In genomic region chrX:30302957-30303356, GRCh38 we compare ENCODE assay signal across 14 cellular contexts. TPM values are rescaled to one million over a fixed set of nuclear protein-coding genes. Genes with fewer than 3 reads are reported as not detected.
A peak's percentile ranks its signal among the peaks of the same experiment; 100 is the strongest.
DNase-seq lines count a peak whose midpoint lies in the region; ATAC-seq, FAIRE-seq and TF ChIP-seq lines count a peak whose summit lies in the region.
"Had no signal": no experiment of that assay in that cellular context is flagged by ENCODE, and none has a peak within 500 bp of the region (broad histone marks: within the 10 kb centered on the region; RNA-seq: fewer than 3 reads in every experiment).

No MANE protein-coding gene starts in this region.

- FAIRE-seq in A549 (lab: Jason Lieb, UNC) (peak; percentile 98), HepG2 (lab: Jason Lieb, UNC) (no peak), GM12892 (lab: Jason Lieb, UNC) (no peak)

- peaks cover 3% of the 10 kb centered on the region; the same call in 1 of the 2 replicates for H3K27me3 Mint-ChIP-seq in HFFc6 (ENCODE audit: insufficient read depth)

- H3K27ac Mint-ChIP-seq in HFFc6: no peak overlapping the region

- H3K9ac ChIP-seq in mammary epithelial cell (ENCODE audit: insufficient read depth, low read length) (no peak overlapping the region), HepG2 (ENCODE audit: insufficient read depth, low read depth, low read length) (no peak overlapping the region)

- WGBS in A549 (ENCODE audit: missing lambda C conversion rate): 0% methylated on average over 6 of the region's 6 CpGs
- WGBS in mammary epithelial cell (ENCODE audit: low coverage, missing lambda C conversion rate): 21% methylated on average over 6 of the region's 6 CpGs
- WGBS in HepG2 (ENCODE audit: low lambda C conversion rate): 0% methylated on average over 5 of the region's 6 CpGs

- H3K36me3 ChIP-seq in mammary epithelial cell (ENCODE audit: insufficient read depth, low read length) (no peaks in the 10 kb centered on the region), HepG2 (replicated peaks in 1 of 2; ENCODE audit: control insufficient read depth in 1 of 2, insufficient read depth in 2 of 2, low read length in 2 of 2) (no peaks in the 10 kb centered on the region), HAP-1 (replicated peaks) (no peaks in the 10 kb centered on the region)
- H3K36me3 ChIP-seq: neutrophil, WERI-Rb-1 had no signal

- TF ChIP-seq EP300 in A549 (IDR thresholded peaks at IDR 0.05) (no peak), HepG2 (IDR thresholded peaks at IDR 0.05; ENCODE audit: low read depth in 2 of 2, low read length in 2 of 2) (no peak), HepG2 (CRISPR knock-in tag; IDR thresholded peaks at IDR 0.05; ENCODE audit: borderline replicate concordance) (no peak)

- no TSS peak for BruUV-seq in mammary epithelial cell (replicated peaks; lab: Mats Ljungman, UMichigan)
- no TSS peak for BruUV-seq in HepG2 (replicated peaks; lab: Mats Ljungman, UMichigan)

- DNase-seq in A549 (ENCODE audit: low read depth in 1 of 2, low spot score in 1 of 2): peak in 1 of 2 experiments; percentile 76
- DNase-seq in HFFc6: peak; percentile 43
- DNase-seq in mammary epithelial cell: peak; percentile 35
- DNase-seq in HepG2 (ENCODE audit: low spot score): no peak
- no peak for DNase-seq in activated CD4-positive, alpha-beta T cell treated with anti-CD3 and anti-CD28 coated beads, Interleukin-2, amount 50 U/mL, for 4 hours
- no peak for DNase-seq in HAP-1 (ENCODE audit: low spot score in 2 of 2)
- DNase-seq in GM12892 (ENCODE audit: insufficient read length): no peak
- DNase-seq: erythroblast; islet precursor cell; stimulated activated CD4-positive, alpha-beta T cell treated with anti-CD3 and anti-CD28 coated beads, Interleukin-2, amount 100 ng/mL, for 48 hours; WERI-Rb-1 had no signal

- ATAC-seq in A549 (peak; percentile 71 to 81), HepG2 (peak; percentile 50; the same call in 1 of the 3 replicates), GM18868 (IDR thresholded peaks at IDR 0.05; ENCODE audit: unreplicated experiment) (no peak)

- intact Hi-C loops in mammary epithelial cell (cut with micrococcal nuclease) (loop anchor here (2.0 kb wide), 1 partner anchor 20 kb away; no protein-coding TSS in a partner anchor), HepG2 (cut with micrococcal nuclease; ENCODE audit: unreplicated experiment) (no loop called here)

- H3K27me3 ChIP-seq in mammary epithelial cell (ENCODE audit: insufficient read depth, low read length) (no peaks in the 10 kb centered on the region), HepG2 (ENCODE audit: control insufficient read depth in 1 of 2, insufficient read depth in 2 of 2, low read length in 2 of 2) (0 out of 5 replicates have a peak, but pooled peaks cover 0 to 4% of the 10 kb centered on the region in 2 experiments), HAP-1 (ENCODE audit: low read depth) (no peaks in the 10 kb centered on the region)

- CTCF ChIA-PET in A549 (lab: Yijun Ruan, JAX): interaction anchor here (2.0 kb wide), 1 partner anchor 27 kb away, joined by 7 read pairs; no protein-coding TSS in a partner anchor
- CTCF ChIA-PET in mammary epithelial cell (lab: Charles Lee; ENCODE audit: low non-redundant PET): no interaction called here
- CTCF ChIA-PET in HepG2 (lab: Yijun Ruan, JAX; ENCODE audit: low intra/inter-chr PET ratio, low total read pairs): no interaction called here

- H3K4me3 Mint-ChIP-seq in HFFc6: no peak overlapping the region

- H3K4me1 ChIP-seq in A549: peaks cover 52% of the 10 kb centered on the region
- peaks cover 12% of the 10 kb centered on the region for H3K4me1 ChIP-seq in mammary epithelial cell (ENCODE audit: insufficient read depth, low read length)
- H3K4me1 ChIP-seq in HepG2 (ENCODE audit: insufficient read depth, low read length): no peaks in the 10 kb centered on the region
- H3K4me1 ChIP-seq in HAP-1: no peaks in the 10 kb centered on the region; the same call in 1 of the 2 replicates

- H3K9me3 ChIP-seq in A549 (no peaks in the 10 kb centered on the region), mammary epithelial cell (replicated peaks; ENCODE audit: insufficient read depth, low read length) (no peaks in the 10 kb centered on the region), HepG2 (ENCODE audit: low read length) (no peaks in the 10 kb centered on the region), HAP-1 (no peaks in the 10 kb centered on the region)
- H3K9me3 ChIP-seq: neutrophil had no signal

- no peaks in the 10 kb centered on the region for H3K36me3 Mint-ChIP-seq in HFFc6 (ENCODE audit: low read depth)

- no peaks in the 10 kb centered on the region for H4K20me1 ChIP-seq in mammary epithelial cell (ENCODE audit: insufficient read depth, low read length)
- H4K20me1 ChIP-seq in HepG2 (ENCODE audit: insufficient read depth, low read length): no peaks in the 10 kb centered on the region

- no peak for TF ChIP-seq RAD21 in A549 (conservative IDR thresholded peaks at IDR 0.05 in 1 of 2, IDR thresholded peaks at IDR 0.05 in 1 of 2)
- TF ChIP-seq RAD21 in HepG2 (CRISPR knock-in tag; IDR thresholded peaks at IDR 0.05): no peak

- H3K79me2 ChIP-seq in mammary epithelial cell (ENCODE audit: insufficient read depth, low read length) (no peaks in the 10 kb centered on the region), HepG2 (ENCODE audit: insufficient read depth, low read length) (no peaks in the 10 kb centered on the region)

- POLR2A ChIA-PET in A549 (lab: Yijun Ruan, JAX): no interaction called here
- POLR2A ChIA-PET in HepG2 (lab: Yijun Ruan, JAX): no interaction called here

- H3K4me2 ChIP-seq in A549 (peak overlapping the region; percentile 76), mammary epithelial cell (ENCODE audit: insufficient read depth, low read depth, low read length) (no peak overlapping the region), HepG2 (ENCODE audit: low read depth, low read length) (no peak overlapping the region)

- H3K4me1 Mint-ChIP-seq in HFFc6 (ENCODE audit: low read depth): peaks cover 11% of the 10 kb centered on the region; the same call in 1 of the 2 replicates

- dilution Hi-C loops in mammary epithelial cell (cut with HindIII; ENCODE audit: low sequenced_read_pairs): no loop called here

- no peak overlapping the region for H3K4me3 ChIP-seq in A549
- H3K4me3 ChIP-seq in mammary epithelial cell (replicated peaks in 1 of 3; ENCODE audit: insufficient read depth in 1 of 3, low read depth in 2 of 3, low read length in 3 of 3): no peak overlapping the region
- no peak overlapping the region for H3K4me3 ChIP-seq in HepG2 (replicated peaks in 1 of 3; ENCODE audit: insufficient read depth in 1 of 3, low read depth in 2 of 3, low read length in 3 of 3)
- no peak overlapping the region for H3K4me3 ChIP-seq in HAP-1

- TF ChIP-seq POLR2A in A549 (IDR thresholded peaks at IDR 0.05; ENCODE audit: low read length) (no peak), HepG2 (IDR thresholded peaks at IDR 0.05; ENCODE audit: insufficient read depth in 1 of 2, low read depth in 2 of 2, low read length in 2 of 2) (no peak), GM12892 (IDR thresholded peaks at IDR 0.05; ENCODE audit: low read depth, low read length) (no peak)

- H2AFZ ChIP-seq in mammary epithelial cell (ENCODE audit: low read depth, low read length): peak overlapping the region; percentile 17
- no peak overlapping the region for H2AFZ ChIP-seq in HepG2 (ENCODE audit: low read length)

- TF ChIP-seq CTCF in A549 (IDR thresholded peaks at IDR 0.05) (no peak), HFFc6 (IDR thresholded peaks at IDR 0.05) (no peak), mammary epithelial cell (conservative IDR thresholded peaks at IDR 0.05 in 1 of 2, IDR thresholded peaks at IDR 0.05 in 1 of 2; ENCODE audit: extremely low read depth in 1 of 2, insufficient read depth in 1 of 2, low read depth in 1 of 2, low read length in 2 of 2) (no peak), HepG2 (CRISPR knock-in tag; IDR thresholded peaks at IDR 0.05) (no peak)

- in situ Hi-C loops in mammary epithelial cell (cut with MboI; ENCODE audit: low sequenced_read_pairs in 2 of 2): no loop called here
- in situ Hi-C loops in HepG2 (cut with HindIII; ENCODE audit: extremely low pct_ligation_motif_present, low pct_unique_long_range_greater_than_20kb): no loop called here
- in situ Hi-C loops in HAP-1 (cut with MboI; ENCODE audit: low sequenced_read_pairs): no loop called here

- H3K9me3 Mint-ChIP-seq in HFFc6: no peaks in the 10 kb centered on the region

- peak overlapping the region; percentile 84 to 88 for H3K27ac ChIP-seq in A549
- H3K27ac ChIP-seq in mammary epithelial cell (ENCODE audit: insufficient read depth, low read depth, low read length): no peak overlapping the region
- H3K27ac ChIP-seq in HepG2 (ENCODE audit: extremely low read length, insufficient read depth, low read length): no peak overlapping the region
- H3K27ac ChIP-seq: neutrophil, WERI-Rb-1 had no signal

RNA-seq across cellular contexts. Expression of gene NR0B1, which starts 6.2 kb away (rescaled TPM):
- polyA plus RNA-seq in A549 (2011; rRNA removed): 26.6 and 30.0 TPM in 2 replicates
- polyA plus RNA-seq in A549 (2012; cell fraction: cytosol; rRNA removed): 59.8 and 85.9 TPM in 2 replicates
- polyA plus RNA-seq in A549 (2012; cell fraction: nucleus; rRNA removed): 62.5 and 105 TPM in 2 replicates
- polyA plus RNA-seq in A549 (2017; fragmentation: RNase III; extraction: RNeasy Plus Mini Kit Qiagen cat#74134 plus additional on column Dnase treatment): 17.9 to 21.1 TPM (median 19.5 TPM) in 3 replicates
- polyA minus RNA-seq in A549 (2011; rRNA and poly(A)+ RNA removed): 16.8 and 16.9 TPM in 2 replicates
- total RNA-seq in HFFc6 (2021; fragmentation: NEBNext Ultra II Directional; extraction: Animal tissue kit (Norgen Biotek cat#: 25700)): not detected
- not detected for total RNA-seq in mammary epithelial cell
- not detected for polyA plus RNA-seq in mammary epithelial cell
- polyA minus RNA-seq in mammary epithelial cell: not detected
- not detected in 2 replicates for total RNA-seq in HepG2 (2016; rRNA removed; fragmentation: Illumina TruSeq; extraction: Trizol)
- not detected in 2 replicates for total RNA-seq in HepG2 (2016; cell fraction: cytosol; rRNA removed; fragmentation: Illumina TruSeq; extraction: Trizol; ENCODE audit: low read depth)
- not detected in 2 replicates for total RNA-seq in HepG2 (2016; cell fraction: insoluble cytoplasmic fraction; rRNA removed; fragmentation: Illumina TruSeq; extraction: Trizol)
- not detected in 2 replicates for total RNA-seq in HepG2 (2016; cell fraction: membrane; rRNA removed; fragmentation: Illumina TruSeq; extraction: Trizol)
- not detected in 2 replicates for total RNA-seq in HepG2 (2016; cell fraction: nucleus; rRNA removed; fragmentation: Illumina TruSeq; extraction: Trizol)
- not detected in 2 replicates for polyA plus RNA-seq in HepG2 (2011; rRNA removed)
- polyA plus RNA-seq in HepG2 (2011; cell fraction: cytosol; rRNA removed): not detected in 2 replicates
- polyA plus RNA-seq in HepG2 (2011; cell fraction: nucleus; rRNA removed): not detected in 2 replicates
- not detected in 2 replicates for polyA plus RNA-seq in HepG2 (2012)
- not detected in 2 replicates for polyA plus RNA-seq in HepG2 (2016; cell fraction: cytosol; fragmentation: Illumina TruSeq; extraction: Trizol; ENCODE audit: low read depth)
- polyA plus RNA-seq in HepG2 (2016; cell fraction: insoluble cytoplasmic fraction; fragmentation: Illumina TruSeq; extraction: Trizol; ENCODE audit: low read depth): not detected in 2 replicates
- polyA plus RNA-seq in HepG2 (2016; cell fraction: membrane; fragmentation: Illumina TruSeq; extraction: Trizol; ENCODE audit: low read depth): not detected in 2 replicates
- not detected in 2 replicates for polyA plus RNA-seq in HepG2 (2016; cell fraction: nucleus; fragmentation: Illumina TruSeq; extraction: Trizol; ENCODE audit: insufficient read depth, low read depth)
- 0.08 TPM in 1 of 2 replicates, not detected in the other for polyA minus RNA-seq in HepG2 (2011; rRNA and poly(A)+ RNA removed; ENCODE audit: low replicate concordance)
- not detected in 2 replicates for polyA minus RNA-seq in HepG2 (2011; cell fraction: cytosol; rRNA and poly(A)+ RNA removed)
- polyA minus RNA-seq in HepG2 (2011; cell fraction: nucleus; rRNA and poly(A)+ RNA removed): not detected in 2 replicates
- polyA plus RNA-seq in GM12892 (2012; ENCODE audit: missing spikeins): not detected

RNA-seq across cellular contexts. Expression of gene MAGEB1, which starts 56.0 kb away (rescaled TPM):
- not detected in 2 replicates for polyA plus RNA-seq in A549 (2011; rRNA removed)
- polyA plus RNA-seq in A549 (2012; cell fraction: cytosol; rRNA removed): not detected in 2 replicates
- polyA plus RNA-seq in A549 (2012; cell fraction: nucleus; rRNA removed): not detected in 2 replicates
- polyA plus RNA-seq in A549 (2017; fragmentation: RNase III; extraction: RNeasy Plus Mini Kit Qiagen cat#74134 plus additional on column Dnase treatment): not detected in 3 replicates
- not detected in 2 replicates for polyA minus RNA-seq in A549 (2011; rRNA and poly(A)+ RNA removed)
- total RNA-seq in HFFc6 (2021; fragmentation: NEBNext Ultra II Directional; extraction: Animal tissue kit (Norgen Biotek cat#: 25700)): not detected
- not detected for total RNA-seq in mammary epithelial cell
- polyA plus RNA-seq in mammary epithelial cell: not detected
- not detected for polyA minus RNA-seq in mammary epithelial cell
- total RNA-seq in HepG2 (2016; rRNA removed; fragmentation: Illumina TruSeq; extraction: Trizol): not detected in 2 replicates
- not detected in 2 replicates for total RNA-seq in HepG2 (2016; cell fraction: cytosol; rRNA removed; fragmentation: Illumina TruSeq; extraction: Trizol; ENCODE audit: low read depth)
- total RNA-seq in HepG2 (2016; cell fraction: insoluble cytoplasmic fraction; rRNA removed; fragmentation: Illumina TruSeq; extraction: Trizol): not detected in 2 replicates
- total RNA-seq in HepG2 (2016; cell fraction: membrane; rRNA removed; fragmentation: Illumina TruSeq; extraction: Trizol): not detected in 2 replicates
- total RNA-seq in HepG2 (2016; cell fraction: nucleus; rRNA removed; fragmentation: Illumina TruSeq; extraction: Trizol): not detected in 2 replicates
- not detected in 2 replicates for polyA plus RNA-seq in HepG2 (2011; rRNA removed)
- polyA plus RNA-seq in HepG2 (2011; cell fraction: cytosol; rRNA removed): not detected in 2 replicates
- polyA plus RNA-seq in HepG2 (2011; cell fraction: nucleus; rRNA removed): not detected in 2 replicates
- polyA plus RNA-seq in HepG2 (2012): not detected in 2 replicates
- not detected in 2 replicates for polyA plus RNA-seq in HepG2 (2016; cell fraction: cytosol; fragmentation: Illumina TruSeq; extraction: Trizol; ENCODE audit: low read depth)
- not detected in 2 replicates for polyA plus RNA-seq in HepG2 (2016; cell fraction: insoluble cytoplasmic fraction; fragmentation: Illumina TruSeq; extraction: Trizol; ENCODE audit: low read depth)
- polyA plus RNA-seq in HepG2 (2016; cell fraction: membrane; fragmentation: Illumina TruSeq; extraction: Trizol; ENCODE audit: low read depth): not detected in 2 replicates
- polyA plus RNA-seq in HepG2 (2016; cell fraction: nucleus; fragmentation: Illumina TruSeq; extraction: Trizol; ENCODE audit: insufficient read depth, low read depth): not detected in 2 replicates
- not detected in 2 replicates for polyA minus RNA-seq in HepG2 (2011; rRNA and poly(A)+ RNA removed; ENCODE audit: low replicate concordance)
- not detected in 2 replicates for polyA minus RNA-seq in HepG2 (2011; cell fraction: cytosol; rRNA and poly(A)+ RNA removed)
- not detected in 2 replicates for polyA minus RNA-seq in HepG2 (2011; cell fraction: nucleus; rRNA and poly(A)+ RNA removed)
- not detected for polyA plus RNA-seq in GM12892 (2012; ENCODE audit: missing spikeins)
- polyA plus RNA-seq: AG04450 had no signal

Comparison
In these comparisons a context has a peak if more than half of its experiments do, and no peak if none do; other contexts are left out.
1. DNase-seq: peak in HFFc6 (single experiment) and mammary epithelial cell (single experiment); none in HepG2 (single experiment), activated CD4-positive, alpha-beta T cell treated with anti-CD3 and anti-CD28 coated beads, Interleukin-2, amount 50 U/mL, for 4 hours (0 of 2), HAP-1 (0 of 2) and GM12892 (single experiment).
2. H3K27ac ChIP-seq: peak in A549 (2 of 2); none in mammary epithelial cell (single experiment) and HepG2 (single experiment).
3. Of the 38 proteins assayed by ChIP-seq in both HepG2 and A549: peak only in HepG2: none; only in A549: HOXA7, MAX and USF2; in both: BHLHE40; in neither: 32; mixed calls (peak in some experiments, not most) for 2.